23 cellular contexts compared by ENCODE assay signal in the genomic region with DNA sequence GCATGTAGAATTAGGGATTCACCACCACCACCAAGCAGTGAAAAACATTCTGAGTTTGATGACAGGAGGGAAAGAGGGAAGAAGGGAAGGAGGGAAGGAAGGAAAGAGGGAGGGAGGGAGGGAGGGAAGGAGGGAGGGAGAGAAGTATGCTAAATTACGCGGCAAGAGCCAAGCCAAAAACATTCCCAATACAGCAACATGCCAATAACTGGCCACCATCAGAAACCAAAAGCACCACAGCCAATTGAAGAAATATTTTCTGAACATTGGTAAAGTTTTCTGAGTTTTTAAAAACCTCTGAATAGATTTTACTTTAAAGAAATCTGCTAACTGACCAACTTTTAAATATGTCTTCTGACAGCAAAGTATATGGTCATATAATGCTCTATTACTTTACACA. TPM values are rescaled to one million over a fixed set of nuclear protein-coding genes. Genes with fewer than 3 reads are reported as not detected.
DNase-seq lines count a peak whose midpoint lies in the region; ATAC-seq, FAIRE-seq and TF ChIP-seq lines count a peak whose summit lies in the region.
"Had no signal": no experiment of that assay in that cellular context is flagged by ENCODE, and none has a peak within 500 bp of the region (broad histone marks: within the 10 kb centered on the region; RNA-seq: fewer than 3 reads in every experiment).

No MANE protein-coding gene starts in this region.

- FAIRE-seq in HepG2 (lab: Jason Lieb, UNC), result no peak
- FAIRE-seq: A549, GM12878, GM12892, GM18507 had no signal

- H3K79me2 ChIP-seq in HepG2 (ENCODE audit: insufficient read depth, low read length), result peaks cover 100% of the 10 kb centered on the region

- H3K4me3 ChIP-seq in HepG2 (replicated peaks in 1 of 3; ENCODE audit: insufficient read depth in 1 of 3, low read depth in 2 of 3, low read length in 3 of 3), result no peak overlapping the region
- no peak overlapping the region for H3K4me3 ChIP-seq in right lobe of liver
- no peak overlapping the region for H3K4me3 ChIP-seq in psoas muscle
- H3K4me3 ChIP-seq: A549; BLaER1 treated with 17β-estradiol and CSF1 and Interleukin-3, amounts not matched to agents 10 nM and 100 nM; GM12878 had no signal

- DNase-seq in HepG2 (ENCODE audit: low spot score) (no peak), right lobe of liver (no peak), psoas muscle (no peak), KBM-7 (no peak), MV-4-11 (lab: John Stamatoyannopoulos, UW) (no peak)
- DNase-seq: AML-193; CD4-positive, alpha-beta memory T cell; CD4-positive, CD25-positive, alpha-beta regulatory T cell; CD8-positive, alpha-beta memory T cell; COR-L47; DMS 273 treated with DMSO at 0.1 percent for 48 hours; DMS153; DMS53; DMS79; DND-41; EL; GDM1 had no signal

- POLR2A ChIA-PET in HepG2 (lab: Yijun Ruan, JAX), result no interaction called here

- ATAC-seq in HepG2, result no peak
- ATAC-seq in right lobe of liver, result no peak
- ATAC-seq in psoas muscle, result no peak
- ATAC-seq: A549, GM12878 had no signal

- no peaks in the 10 kb centered on the region for H3K9me3 ChIP-seq in HepG2 (ENCODE audit: low read length)
- H3K9me3 ChIP-seq in right lobe of liver, result no peaks in the 10 kb centered on the region
- peaks cover 2% of the 10 kb centered on the region for H3K9me3 ChIP-seq in psoas muscle

- TF ChIP-seq CTCF in HepG2 (CRISPR knock-in tag; IDR thresholded peaks at IDR 0.05) (no peak), right lobe of liver (IDR thresholded peaks at IDR 0.05) (no peak), psoas muscle (IDR thresholded peaks at IDR 0.05) (no peak)

- H4K20me1 ChIP-seq in HepG2 (ENCODE audit: insufficient read depth, low read length), result peaks cover 35% of the 10 kb centered on the region

- H3K27ac ChIP-seq in HepG2 (ENCODE audit: extremely low read length, insufficient read depth, low read length) (no peak overlapping the region), right lobe of liver (no peak overlapping the region), psoas muscle (peak overlapping the region; percentile 48)
- H3K27ac ChIP-seq: 22Rv1; A549; BLaER1 treated with 17β-estradiol and CSF1 and Interleukin-3, amounts not matched to agents 10 nM and 100 nM had no signal

- intact Hi-C loops in HepG2 (cut with micrococcal nuclease; ENCODE audit: unreplicated experiment) (no loop called here), right lobe of liver (cut with DNase I) (no loop called here), psoas muscle (cut with DNase I) (loop anchor here in 1 of 2 donors (1.0 kb wide), 1 partner anchor 10 kb away; no protein-coding TSS in a partner anchor)

- BruUV-seq in HepG2 (replicated peaks; lab: Mats Ljungman, UMichigan), result no TSS peak

- TF ChIP-seq POLR2A in HepG2 (IDR thresholded peaks at IDR 0.05; ENCODE audit: insufficient read depth in 1 of 2, low read depth in 2 of 2, low read length in 2 of 2), result no peak
- TF ChIP-seq POLR2A in right lobe of liver (IDR thresholded peaks at IDR 0.05), result no peak

- H3K4me1 ChIP-seq in HepG2 (ENCODE audit: insufficient read depth, low read length) (0 out of 2 replicates have a peak, but pooled peaks cover 12% of the 10 kb centered on the region), right lobe of liver (peaks cover 0 to 17% (median 4%) of the 10 kb centered on the region in 4 donors), psoas muscle (peaks cover 49% of the 10 kb centered on the region)
- H3K4me1 ChIP-seq: A549 had no signal

- H3K36me3 ChIP-seq in HepG2 (replicated peaks in 1 of 2; ENCODE audit: control insufficient read depth in 1 of 2, insufficient read depth in 2 of 2, low read length in 2 of 2) (peaks cover 3 to 17% of the 10 kb centered on the region in 2 experiments; a peak in 3 of 5 replicates), right lobe of liver (no peaks in the 10 kb centered on the region), psoas muscle (ENCODE audit: insufficient read depth in 1 of 2, low read depth in 1 of 2) (no peaks in the 10 kb centered on the region)

- TF ChIP-seq EP300 in HepG2 (IDR thresholded peaks at IDR 0.05; ENCODE audit: low read depth in 2 of 2, low read length in 2 of 2) (no peak), HepG2 (CRISPR knock-in tag; IDR thresholded peaks at IDR 0.05; ENCODE audit: borderline replicate concordance) (no peak)

- TF ChIP-seq RAD21 in HepG2 (CRISPR knock-in tag; IDR thresholded peaks at IDR 0.05), result no peak

- H3K27me3 ChIP-seq in HepG2 (ENCODE audit: control insufficient read depth in 1 of 2, insufficient read depth in 2 of 2, low read length in 2 of 2), result no peaks in the 10 kb centered on the region
- no peaks in the 10 kb centered on the region for H3K27me3 ChIP-seq in right lobe of liver
- H3K27me3 ChIP-seq in psoas muscle (ENCODE audit: insufficient read depth in 3 of 3, low read length in 2 of 3), result no peaks in the 10 kb centered on the region
- H3K27me3 ChIP-seq: BLaER1 treated with 17β-estradiol and CSF1 and Interleukin-3, amounts not matched to agents 10 nM and 100 nM had no signal

- in situ Hi-C loops in HepG2 (cut with HindIII; ENCODE audit: extremely low pct_ligation_motif_present, low pct_unique_long_range_greater_than_20kb), result no loop called here
- in situ Hi-C loops in KBM-7 (cut with MboI; ENCODE audit: low pct_unique_long_range_greater_than_20kb, low sequenced_read_pairs), result no loop called here

- H2AFZ ChIP-seq in HepG2 (ENCODE audit: low read length), result no peak overlapping the region

- CTCF ChIA-PET in HepG2 (lab: Yijun Ruan, JAX; ENCODE audit: low intra/inter-chr PET ratio, low total read pairs), result no interaction called here

- H3K4me2 ChIP-seq in HepG2 (ENCODE audit: low read depth, low read length), result no peak overlapping the region
- H3K4me2 ChIP-seq: A549; BLaER1 treated with 17β-estradiol and CSF1 and Interleukin-3, amounts not matched to agents 10 nM and 100 nM had no signal

- 95% methylated on average over 2 of the region's 2 CpGs for WGBS in HepG2 (ENCODE audit: low lambda C conversion rate)
- WGBS in right lobe of liver (ENCODE audit: insufficient coverage, low coverage, low lambda C conversion rate, missing lambda C conversion rate), result 93% methylated on average over 2 of the region's 2 CpGs
- WGBS in psoas muscle, 3 donors, result 30 to 52% (median 34%) methylated on average over 2 of the region's 2 CpGs

- no peak overlapping the region for H3K9ac ChIP-seq in HepG2 (ENCODE audit: insufficient read depth, low read depth, low read length)
- H3K9ac ChIP-seq: BLaER1 treated with 17β-estradiol and CSF1 and Interleukin-3, amounts not matched to agents 10 nM and 100 nM had no signal

TF ChIP-seq in HepG2, 621 proteins besides CTCF, POLR2A, EP300 and RAD21 (continues in another document):
- TF ChIP-seq, protein P1, sequence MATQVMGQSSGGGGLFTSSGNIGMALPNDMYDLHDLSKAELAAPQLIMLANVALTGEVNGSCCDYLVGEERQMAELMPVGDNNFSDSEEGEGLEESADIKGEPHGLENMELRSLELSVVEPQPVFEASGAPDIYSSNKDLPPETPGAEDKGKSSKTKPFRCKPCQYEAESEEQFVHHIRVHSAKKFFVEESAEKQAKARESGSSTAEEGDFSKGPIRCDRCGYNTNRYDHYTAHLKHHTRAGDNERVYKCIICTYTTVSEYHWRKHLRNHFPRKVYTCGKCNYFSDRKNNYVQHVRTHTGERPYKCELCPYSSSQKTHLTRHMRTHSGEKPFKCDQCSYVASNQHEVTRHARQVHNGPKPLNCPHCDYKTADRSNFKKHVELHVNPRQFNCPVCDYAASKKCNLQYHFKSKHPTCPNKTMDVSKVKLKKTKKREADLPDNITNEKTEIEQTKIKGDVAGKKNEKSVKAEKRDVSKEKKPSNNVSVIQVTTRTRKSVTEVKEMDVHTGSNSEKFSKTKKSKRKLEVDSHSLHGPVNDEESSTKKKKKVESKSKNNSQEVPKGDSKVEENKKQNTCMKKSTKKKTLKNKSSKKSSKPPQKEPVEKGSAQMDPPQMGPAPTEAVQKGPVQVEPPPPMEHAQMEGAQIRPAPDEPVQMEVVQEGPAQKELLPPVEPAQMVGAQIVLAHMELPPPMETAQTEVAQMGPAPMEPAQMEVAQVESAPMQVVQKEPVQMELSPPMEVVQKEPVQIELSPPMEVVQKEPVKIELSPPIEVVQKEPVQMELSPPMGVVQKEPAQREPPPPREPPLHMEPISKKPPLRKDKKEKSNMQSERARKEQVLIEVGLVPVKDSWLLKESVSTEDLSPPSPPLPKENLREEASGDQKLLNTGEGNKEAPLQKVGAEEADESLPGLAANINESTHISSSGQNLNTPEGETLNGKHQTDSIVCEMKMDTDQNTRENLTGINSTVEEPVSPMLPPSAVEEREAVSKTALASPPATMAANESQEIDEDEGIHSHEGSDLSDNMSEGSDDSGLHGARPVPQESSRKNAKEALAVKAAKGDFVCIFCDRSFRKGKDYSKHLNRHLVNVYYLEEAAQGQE (IDR thresholded peaks at IDR 0.05; ENCODE audit: borderline replicate concordance in 1 of 2, low read depth in 1 of 2, low read length in 2 of 2), result no peak
- TF ChIP-seq HNRNPK (IDR thresholded peaks at IDR 0.05; ENCODE audit: low read depth, low read length, poor library complexity, severe bottlenecking) (peak; percentile 95), ZNF20 (CRISPR knock-in tag; IDR thresholded peaks at IDR 0.05) (no peak)

RNA-seq across cellular contexts. Expression of a gene that starts 36.0 kb away (rescaled TPM):
- 29.3 and 39.7 TPM in 2 replicates for total RNA-seq in HepG2 (2016; rRNA removed; fragmentation: Illumina TruSeq; extraction: Trizol)
- total RNA-seq in HepG2 (2016; cell fraction: cytosol; rRNA removed; fragmentation: Illumina TruSeq; extraction: Trizol; ENCODE audit: low read depth), result 10.9 and 11.5 TPM in 2 replicates
- 26.2 and 39.3 TPM in 2 replicates for total RNA-seq in HepG2 (2016; cell fraction: insoluble cytoplasmic fraction; rRNA removed; fragmentation: Illumina TruSeq; extraction: Trizol)
- 18.6 and 20.6 TPM in 2 replicates for total RNA-seq in HepG2 (2016; cell fraction: membrane; rRNA removed; fragmentation: Illumina TruSeq; extraction: Trizol)
- total RNA-seq in HepG2 (2016; cell fraction: nucleus; rRNA removed; fragmentation: Illumina TruSeq; extraction: Trizol), result 50.1 and 54.5 TPM in 2 replicates
- polyA plus RNA-seq in HepG2 (2011; rRNA removed), result 8.7 and 10.9 TPM in 2 replicates
- 4.9 and 5.9 TPM in 2 replicates for polyA plus RNA-seq in HepG2 (2011; cell fraction: cytosol; rRNA removed)
- polyA plus RNA-seq in HepG2 (2011; cell fraction: nucleus; rRNA removed), result 12.5 and 14.4 TPM in 2 replicates
- 8.0 and 10.1 TPM in 2 replicates for polyA plus RNA-seq in HepG2 (2012)
- 5.3 and 6.4 TPM in 2 replicates for polyA plus RNA-seq in HepG2 (2016; cell fraction: cytosol; fragmentation: Illumina TruSeq; extraction: Trizol; ENCODE audit: low read depth)
- polyA plus RNA-seq in HepG2 (2016; cell fraction: insoluble cytoplasmic fraction; fragmentation: Illumina TruSeq; extraction: Trizol; ENCODE audit: low read depth), result 9.4 and 11.6 TPM in 2 replicates
- 6.8 and 7.6 TPM in 2 replicates for polyA plus RNA-seq in HepG2 (2016; cell fraction: membrane; fragmentation: Illumina TruSeq; extraction: Trizol; ENCODE audit: low read depth)
- 22.9 and 24.1 TPM in 2 replicates for polyA plus RNA-seq in HepG2 (2016; cell fraction: nucleus; fragmentation: Illumina TruSeq; extraction: Trizol; ENCODE audit: insufficient read depth, low read depth)
- polyA minus RNA-seq in HepG2 (2011; rRNA and poly(A)+ RNA removed; ENCODE audit: low replicate concordance), result 24.3 and 34.9 TPM in 2 replicates
- polyA minus RNA-seq in HepG2 (2011; cell fraction: cytosol; rRNA and poly(A)+ RNA removed), result 17.7 and 18.6 TPM in 2 replicates
- 90.8 and 104 TPM in 2 replicates for polyA minus RNA-seq in HepG2 (2011; cell fraction: nucleus; rRNA and poly(A)+ RNA removed)
- 10 to 100 TPM; 14.2 to 25.2 (median 20.9) TPM for total RNA-seq in right lobe of liver
- 10 to 100 TPM; 19.0 to 45.2 (median 30.1) TPM for total RNA-seq in psoas muscle
- polyA plus RNA-seq in psoas muscle, result 10 to 100 TPM in 1 of 3 donors, 1 to 10 TPM in 2; 6.4 to 25.0 (median 9.2) TPM
